ENCODE assay signal across 15 cellular contexts in genomic region chr15:39079296-39079834, GRCh38.
A peak's percentile ranks its signal among the peaks of the same experiment; 100 is the strongest.
DNase-seq lines count a peak whose midpoint lies in the region; ATAC-seq, FAIRE-seq and TF ChIP-seq lines count a peak whose summit lies in the region.
"Had no signal": no experiment of that assay in that cellular context is flagged by ENCODE, and none has a peak within 500 bp of the region (broad histone marks: within the 10 kb centered on the region; RNA-seq: fewer than 3 reads in every experiment).

No MANE protein-coding gene starts in this region.

- H3K27ac ChIP-seq in foreskin keratinocyte (no peak overlapping the region), spleen (no peak overlapping the region)
- H3K27ac ChIP-seq: upper lobe of left lung, WERI-Rb-1 had no signal

- no peak for FAIRE-seq in urothelium cell line (lab: Jason Lieb, UNC)
- FAIRE-seq: G401.6, islet of Langerhans had no signal

- no peak for TF ChIP-seq CTCF in foreskin keratinocyte (conservative IDR thresholded peaks at IDR 0.05)
- TF ChIP-seq CTCF in spleen (IDR thresholded peaks at IDR 0.05 in 8 of 11, conservative IDR thresholded peaks at IDR 0.05 in 3 of 11) = no peak

- whole genome bisulfite sequencing in spleen, 5 donors = 74 to 85% (median 77%) methylated on average over 5 to 6 of the region's 6 CpGs

- TF ChIP-seq POLR2A in spleen (IDR thresholded peaks at IDR 0.05) = no peak

- peak; percentile 59 to 76 for ATAC-seq in left cardiac atrium
- ATAC-seq in Right ventricle myocardium inferior = no peak
- ATAC-seq in foreskin keratinocyte = peak; percentile 87
- no peak for ATAC-seq in GM21825 (IDR thresholded peaks at IDR 0.05; ENCODE audit: unreplicated experiment)
- no peak for ATAC-seq in GM19452 (IDR thresholded peaks at IDR 0.05; ENCODE audit: unreplicated experiment)

- intact Hi-C loops in left cardiac atrium (cut with DNase I) = no loop called here
- intact Hi-C loops in Right ventricle myocardium inferior (cut with DNase I) = no loop called here
- intact Hi-C loops in spleen (cut with DNase I; ENCODE audit: low total_unique reads) = no loop called here

- H3K27me3 ChIP-seq in foreskin keratinocyte = no peaks in the 10 kb centered on the region
- no peaks in the 10 kb centered on the region for H3K27me3 ChIP-seq in spleen (replicated peaks in 1 of 7)
- H3K27me3 ChIP-seq: upper lobe of left lung had no signal

- H3K36me3 ChIP-seq in spleen = no peaks in the 10 kb centered on the region
- H3K36me3 ChIP-seq: upper lobe of left lung, WERI-Rb-1 had no signal

- DNase-seq in left cardiac atrium = no peak
- no peak for DNase-seq in Right ventricle myocardium inferior (ENCODE audit: missing footprints)
- DNase-seq in T1000 (lab: John Stamatoyannopoulos, UW) = peak; percentile 8
- DNase-seq in foreskin keratinocyte = peak; percentile 80 to 83
- DNase-seq in urothelium cell line (ENCODE audit: low spot score) = peak; percentile 71
- DNase-seq in spleen = no peak
- DNase-seq: NCI-H1048, NCI-H510A, Right ventricle myocardium superior, upper lobe of left lung, WERI-Rb-1 had no signal

- H3K4me3 ChIP-seq in spleen = no peak overlapping the region
- H3K4me3 ChIP-seq: upper lobe of left lung had no signal

- H3K4me1 ChIP-seq in foreskin keratinocyte = no peaks in the 10 kb centered on the region
- peaks cover 0 to 5% (median 0%) of the 10 kb centered on the region in 6 donors for H3K4me1 ChIP-seq in spleen
- H3K4me1 ChIP-seq: upper lobe of left lung had no signal

- H3K9me3 ChIP-seq in spleen = no peaks in the 10 kb centered on the region
- H3K9me3 ChIP-seq: upper lobe of left lung had no signal

Comparison
In these comparisons a context has a peak if more than half of its experiments do, and no peak if none do; other contexts are left out.
1. ATAC-seq: peak in left cardiac atrium (2 of 2) and foreskin keratinocyte (single experiment); none in Right ventricle myocardium inferior (single experiment), GM21825 (single experiment) and GM19452 (single experiment).
2. DNase-seq: peak in T1000 (single experiment), foreskin keratinocyte (2 of 2) and urothelium cell line (single experiment); none in left cardiac atrium (single experiment), Right ventricle myocardium inferior (single experiment) and spleen (single experiment).